Comparison of ENCODE assay signal across 8 cellular contexts in the genomic region with DNA sequence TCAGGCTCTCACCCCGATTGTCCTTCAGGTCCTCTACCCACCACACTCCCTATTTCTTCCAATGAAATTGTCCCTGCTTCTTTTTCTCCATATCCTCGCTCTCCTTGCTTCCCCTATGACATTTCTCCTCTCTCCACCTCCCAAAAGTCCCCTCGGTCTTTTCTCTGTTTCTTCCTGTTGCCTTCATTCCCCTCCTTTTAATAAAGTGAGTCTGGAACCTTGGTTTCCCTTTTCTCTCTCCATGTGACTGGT. TPM values are rescaled to one million over a fixed set of nuclear protein-coding genes. Genes with fewer than 3 reads are reported as not detected.
DNase-seq lines count a peak whose midpoint lies in the region; ATAC-seq and TF ChIP-seq lines count a peak whose summit lies in the region.

No MANE protein-coding gene starts in this region.

- peak overlapping the region; percentile 99 for H3K27ac Mint-ChIP-seq in activated CD4-positive, alpha-beta T cell treated with anti-CD3 and anti-CD28 coated beads, Interleukin-2, amount 10 ng/mL, durations not matched to agents 7 days and 5 days
- H3K27ac Mint-ChIP-seq in WTC11 (peak overlapping the region; percentile 100), glutamatergic neuron (ENCODE audit: unreplicated experiment) (peak overlapping the region; percentile 99)

- no peak for DNase-seq in activated CD4-positive, alpha-beta T cell treated with anti-CD3 and anti-CD28 coated beads, Interleukin-2, amount 10 ng/mL, durations not matched to agents 7 days and 5 days
- DNase-seq in activated CD4-positive, alpha-beta T cell treated with anti-CD3 and anti-CD28 coated beads, Interleukin-2, amount 50 U/mL, for 1 hour: no peak
- DNase-seq in WTC11 (ENCODE audit: low spot score) (no peak), glutamatergic neuron (no peak), Ammon's horn (ENCODE audit: low spot score) (no peak), GDM1 (lab: John Stamatoyannopoulos, UW) (no peak)

- peaks cover 12% of the 10 kb centered on the region for H3K36me3 Mint-ChIP-seq in activated CD4-positive, alpha-beta T cell treated with anti-CD3 and anti-CD28 coated beads, Interleukin-2, amount 10 ng/mL, durations not matched to agents 7 days and 5 days (ENCODE audit: low read depth)
- H3K36me3 Mint-ChIP-seq in WTC11 (peaks cover 21% of the 10 kb centered on the region), glutamatergic neuron (ENCODE audit: unreplicated experiment) (peaks cover 4% of the 10 kb centered on the region)

- peak overlapping the region; percentile 99 for H3K9ac ChIP-seq in skeletal muscle tissue (ENCODE audit: low read depth in 1 of 3, low read length in 3 of 3)

- ATAC-seq in WTC11 (no peak), esophagus mucosa (no peak)

- H3K9me3 ChIP-seq in skeletal muscle tissue (ENCODE audit: control insufficient read depth in 3 of 3, low read length in 3 of 3): no peaks in the 10 kb centered on the region

- peaks cover 0 to 4% (median 0%) of the 10 kb centered on the region in 3 donors for H3K27me3 ChIP-seq in skeletal muscle tissue (ENCODE audit: control insufficient read depth in 3 of 3, insufficient read depth in 3 of 3, low read length in 3 of 3)

- H3K27ac ChIP-seq in skeletal muscle tissue (ENCODE audit: low read depth, low read length): peak overlapping the region; percentile 99

- TF ChIP-seq CTCF in WTC11 (IDR thresholded peaks at IDR 0.05) (no peak), glutamatergic neuron (IDR thresholded peaks at IDR 0.05; ENCODE audit: partially characterized antibody, unreplicated experiment) (no peak)

- H3K4me1 ChIP-seq in skeletal muscle tissue (ENCODE audit: control insufficient read depth in 3 of 3, insufficient read depth in 3 of 3, low read length in 3 of 3): peaks cover 11 to 21% (median 18%) of the 10 kb centered on the region in 3 donors

- H3K4me3 ChIP-seq in skeletal muscle tissue (ENCODE audit: low read length in 3 of 3): peak overlapping the region; percentile 91 to 94 (median 94)

- CTCF ChIA-PET in activated CD4-positive, alpha-beta T cell treated with anti-CD3 and anti-CD28 coated beads, Interleukin-2, amount 10 ng/mL, durations not matched to agents 7 days and 5 days (lab: Charles Lee): no interaction called here
- CTCF ChIA-PET in WTC11 (lab: Charles Lee): no interaction called here

- peaks cover 19% of the 10 kb centered on the region in 3 donors for H3K36me3 ChIP-seq in skeletal muscle tissue (ENCODE audit: control insufficient read depth in 3 of 3, insufficient read depth in 3 of 3, low read length in 3 of 3)

- no peaks in the 10 kb centered on the region for H3K9me3 Mint-ChIP-seq in activated CD4-positive, alpha-beta T cell treated with anti-CD3 and anti-CD28 coated beads, Interleukin-2, amount 10 ng/mL, durations not matched to agents 7 days and 5 days
- H3K9me3 Mint-ChIP-seq in WTC11 (no peaks in the 10 kb centered on the region), glutamatergic neuron (ENCODE audit: unreplicated experiment) (peaks cover 26% of the 10 kb centered on the region)

- POLR2A ChIA-PET in activated CD4-positive, alpha-beta T cell treated with anti-CD3 and anti-CD28 coated beads, Interleukin-2, amount 10 ng/mL, durations not matched to agents 7 days and 5 days (lab: Charles Lee): no interaction called here
- POLR2A ChIA-PET in WTC11 (lab: Charles Lee): no interaction called here

- H3K27me3 Mint-ChIP-seq in activated CD4-positive, alpha-beta T cell treated with anti-CD3 and anti-CD28 coated beads, Interleukin-2, amount 10 ng/mL, durations not matched to agents 7 days and 5 days: peaks cover 6% of the 10 kb centered on the region
- H3K27me3 Mint-ChIP-seq in WTC11 (ENCODE audit: low read depth) (no peaks in the 10 kb centered on the region), glutamatergic neuron (ENCODE audit: unreplicated experiment) (peaks cover 25% of the 10 kb centered on the region)

- peak overlapping the region; percentile 100 for H3K4me3 Mint-ChIP-seq in activated CD4-positive, alpha-beta T cell treated with anti-CD3 and anti-CD28 coated beads, Interleukin-2, amount 10 ng/mL, durations not matched to agents 7 days and 5 days
- H3K4me3 Mint-ChIP-seq in WTC11: peak overlapping the region; percentile 99
- H3K4me3 Mint-ChIP-seq in glutamatergic neuron (ENCODE audit: unreplicated experiment): peak overlapping the region; percentile 96

- peaks cover 39% of the 10 kb centered on the region for H3K4me1 Mint-ChIP-seq in activated CD4-positive, alpha-beta T cell treated with anti-CD3 and anti-CD28 coated beads, Interleukin-2, amount 10 ng/mL, durations not matched to agents 7 days and 5 days
- peaks cover 45% of the 10 kb centered on the region for H3K4me1 Mint-ChIP-seq in WTC11
- H3K4me1 Mint-ChIP-seq in glutamatergic neuron (ENCODE audit: low read depth, unreplicated experiment): peaks cover 26% of the 10 kb centered on the region

TF ChIP-seq in WTC11, 78 proteins besides CTCF, POLR2A, EP300 and RAD21:
- TF ChIP-seq, protein P1, sequence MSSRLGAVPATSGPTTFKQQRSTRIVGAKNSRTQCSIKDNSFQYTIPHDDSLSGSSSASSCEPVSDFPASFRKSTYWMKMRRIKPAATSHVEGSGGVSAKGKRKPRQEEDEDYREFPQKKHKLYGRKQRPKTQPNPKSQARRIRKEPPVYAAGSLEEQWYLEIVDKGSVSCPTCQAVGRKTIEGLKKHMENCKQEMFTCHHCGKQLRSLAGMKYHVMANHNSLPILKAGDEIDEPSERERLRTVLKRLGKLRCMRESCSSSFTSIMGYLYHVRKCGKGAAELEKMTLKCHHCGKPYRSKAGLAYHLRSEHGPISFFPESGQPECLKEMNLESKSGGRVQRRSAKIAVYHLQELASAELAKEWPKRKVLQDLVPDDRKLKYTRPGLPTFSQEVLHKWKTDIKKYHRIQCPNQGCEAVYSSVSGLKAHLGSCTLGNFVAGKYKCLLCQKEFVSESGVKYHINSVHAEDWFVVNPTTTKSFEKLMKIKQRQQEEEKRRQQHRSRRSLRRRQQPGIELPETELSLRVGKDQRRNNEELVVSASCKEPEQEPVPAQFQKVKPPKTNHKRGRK (CRISPR knock-in tag; IDR thresholded peaks at IDR 0.05; ENCODE audit: borderline replicate concordance): no peak
- TF ChIP-seq EMX1 (CRISPR knock-in tag; IDR thresholded peaks at IDR 0.05): 0 out of 2 replicates have a peak, but pooled peaks have one; percentile 52

RNA-seq across cellular contexts. Expression of a gene that starts 0.7 kb away (rescaled TPM):
- 10 to 100 TPM; 14.1 to 15.8 TPM for total RNA-seq in activated CD4-positive, alpha-beta T cell treated with anti-CD3 and anti-CD28 coated beads, Interleukin-2, amount 10 ng/mL, durations not matched to agents 7 days and 5 days
- 30.6 to 34.0 TPM (median 33.4 TPM) in 3 replicates for total RNA-seq in WTC11 (2021)
- 24.1 TPM for total RNA-seq in glutamatergic neuron (ENCODE audit: unreplicated experiment)
- total RNA-seq in skeletal muscle tissue: 7.8 TPM
- 9.7 TPM for total RNA-seq in esophagus mucosa

RNA-seq across cellular contexts. Expression of a gene that starts 5.3 kb away (rescaled TPM):
- under 1 TPM; 0.65 to 0.79 TPM for total RNA-seq in activated CD4-positive, alpha-beta T cell treated with anti-CD3 and anti-CD28 coated beads, Interleukin-2, amount 10 ng/mL, durations not matched to agents 7 days and 5 days
- total RNA-seq in WTC11 (2021): 52.3 to 71.3 TPM (median 66.3 TPM) in 3 replicates
- 79.1 TPM for total RNA-seq in glutamatergic neuron (ENCODE audit: unreplicated experiment)
- total RNA-seq in skeletal muscle tissue: 1.0 TPM
- total RNA-seq in esophagus mucosa: 0.32 TPM

RNA-seq across cellular contexts. Expression of a gene that starts 57.0 kb away (rescaled TPM):
- total RNA-seq in activated CD4-positive, alpha-beta T cell treated with anti-CD3 and anti-CD28 coated beads, Interleukin-2, amount 10 ng/mL, durations not matched to agents 7 days and 5 days: 10 to 100 TPM; 19.6 to 22.9 TPM
- total RNA-seq in WTC11 (2021) (6.0 to 7.7 TPM (median 6.6 TPM) in 3 replicates), glutamatergic neuron (ENCODE audit: unreplicated experiment) (53.4 TPM), skeletal muscle tissue (0.52 TPM), esophagus mucosa (1.00 TPM)

Comparison
In these comparisons a context has a peak if more than half of its experiments do, and no peak if none do; other contexts are left out.
1. RNA of a gene that starts 5.3 kb away (total RNA-seq): 79.1 TPM in glutamatergic neuron (single experiment) and 52.3 to 71.3 TPM in WTC11; 1.0 TPM in skeletal muscle tissue (single experiment), 0.65 to 0.79 TPM in activated CD4-positive, alpha-beta T cell treated with anti-CD3 and anti-CD28 coated beads, Interleukin-2, amount 10 ng/mL, durations not matched to agents 7 days and 5 days and 0.32 TPM in esophagus mucosa (single experiment); every median in the first group is over 10 times any median in the second.
2. Peak in every context shown above with its lines, with median percentiles within 50 percentile points of each other: H3K27ac Mint-ChIP-seq and H3K4me3 Mint-ChIP-seq.